8 cellular contexts compared by ENCODE assay signal in the genomic region with DNA sequence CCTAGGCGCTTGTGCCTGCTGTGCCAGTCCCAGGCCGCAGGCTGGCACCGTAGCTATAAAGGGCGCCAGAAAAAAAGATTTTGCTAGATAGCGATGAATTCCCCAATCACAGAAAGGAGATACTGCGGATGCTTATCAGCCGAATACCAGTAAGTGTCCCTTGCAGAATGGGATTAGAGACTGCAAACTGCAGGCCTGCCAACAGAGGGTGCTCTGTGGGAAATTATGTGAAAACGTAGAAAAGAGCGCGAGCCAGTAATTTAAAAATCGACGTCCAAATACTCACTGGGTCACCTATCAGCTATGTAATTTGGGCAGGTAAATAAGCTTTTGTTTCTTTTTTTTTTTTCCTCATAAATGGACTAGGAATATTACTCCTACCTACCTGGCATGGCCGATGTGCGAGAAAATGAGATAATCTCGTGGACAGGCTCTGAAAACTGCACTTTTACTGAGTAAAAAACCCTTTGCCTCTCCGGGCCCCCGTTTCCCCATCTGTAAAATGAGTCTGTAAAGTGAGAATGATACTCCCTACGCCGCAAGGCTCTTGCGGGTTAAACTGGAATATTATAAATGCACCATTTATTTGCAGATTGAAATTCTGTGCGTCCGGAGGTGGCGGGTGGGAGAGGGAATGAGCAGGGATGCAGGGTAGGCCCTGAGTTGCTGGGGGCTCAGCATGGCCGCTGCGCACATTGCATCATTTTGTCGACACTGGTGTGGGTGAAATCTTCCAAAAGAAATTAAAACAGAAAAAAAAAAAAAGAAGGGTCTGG. TPM values are rescaled to one million over a fixed set of nuclear protein-coding genes. Genes with fewer than 3 reads are reported as not detected.
DNase-seq lines count a peak whose midpoint lies in the region; ATAC-seq and TF ChIP-seq lines count a peak whose summit lies in the region.

No MANE protein-coding gene starts in this region.

- TF ChIP-seq CTCF in OCI-LY7 (conservative IDR thresholded peaks at IDR 0.05; ENCODE audit: low read length) (peak; percentile 99), esophagus muscularis mucosa (IDR thresholded peaks at IDR 0.05) (peak; percentile 84 to 88 (median 86))

- intact Hi-C loops in OCI-LY7 (cut with micrococcal nuclease; ENCODE audit: unreplicated experiment) = loop anchor here (1.0 to 2.0 kb wide), 5 partner anchors 41 to 464 kb away; a partner anchor contains a TSS
- intact Hi-C loops in esophagus muscularis mucosa (cut with DNase I) = loop anchor here (1.0 kb wide), 1 partner anchor 41 kb away; a partner anchor contains a TSS

- 7% methylated on average over 26 of the region's 26 CpGs for WGBS in esophagus muscularis mucosa

- DNase-seq in AG20443 (ENCODE audit: low spot score) = peak; percentile 73
- DNase-seq in HuH-7.5 (ENCODE audit: low spot score) = peak; percentile 58
- peak; percentile 88 for DNase-seq in OCI-LY7 (ENCODE audit: low spot score)
- DNase-seq in activated T-cell treated with anti-CD3 and anti-CD28 coated beads, Interleukin-2, amount 50 U/mL, for 1 hour = peak; percentile 71
- no peak for DNase-seq in esophagus muscularis mucosa (ENCODE audit: extremely low spot score)
- peak; percentile 60 for DNase-seq in naive B cell
- peak; percentile 73 for DNase-seq in stimulated activated naive CD8-positive, alpha-beta T cell treated with anti-CD3 and anti-CD28 coated beads, Interleukin-15, Interleukin-2, amounts not matched to agents 100 U/mL and 50 U/mL, for 24 hours

- peaks cover 11 to 26% (median 19%) of the 10 kb centered on the region in 3 donors for H3K4me1 Mint-ChIP-seq in naive B cell

- no peaks in the 10 kb centered on the region for H3K9me3 ChIP-seq in OCI-LY7 (ENCODE audit: low read length)
- no peaks in the 10 kb centered on the region for H3K9me3 ChIP-seq in esophagus muscularis mucosa

- peaks cover 0 to 2% of the 10 kb centered on the region in 2 donors for H3K36me3 Mint-ChIP-seq in naive B cell

- no peaks in the 10 kb centered on the region for H3K9me3 Mint-ChIP-seq in naive B cell

- ATAC-seq in GM19035 (IDR thresholded peaks at IDR 0.05; ENCODE audit: unreplicated experiment) = peak; percentile 34
- peak; percentile 10 to 24 for ATAC-seq in naive B cell (ENCODE audit: low read depth in 2 of 2)
- peak; percentile 42 for ATAC-seq in stimulated activated naive CD8-positive, alpha-beta T cell treated with anti-CD3 and anti-CD28 coated beads, Interleukin-15, Interleukin-2, amounts not matched to agents 100 U/mL and 50 U/mL, for 24 hours

- H3K27me3 ChIP-seq in esophagus muscularis mucosa = no peaks in the 10 kb centered on the region

- peaks cover 23% of the 10 kb centered on the region for H3K79me2 ChIP-seq in OCI-LY7 (ENCODE audit: insufficient read depth, low read depth, low read length)

- no peaks in the 10 kb centered on the region for H3K9me2 ChIP-seq in OCI-LY7 (ENCODE audit: insufficient read depth, low read length)

- peak overlapping the region in 3 of 6 donors; percentile 49 to 95 (median 63) for H3K27ac Mint-ChIP-seq in naive B cell

- peaks cover 17% of the 10 kb centered on the region for H3K4me1 ChIP-seq in OCI-LY7 (ENCODE audit: insufficient read depth, low read length, poor library complexity, severe bottlenecking)
- peaks cover 15 to 45% (median 31%) of the 10 kb centered on the region in 4 donors for H3K4me1 ChIP-seq in esophagus muscularis mucosa

- H3K4me3 Mint-ChIP-seq in naive B cell = peak overlapping the region; percentile 90 to 96 (median 95)

- H3K27me3 Mint-ChIP-seq in naive B cell = no peaks in the 10 kb centered on the region

- CTCF ChIA-PET in OCI-LY7 (lab: Charles Lee; ENCODE audit: unreplicated experiment) = interaction anchor here (0.8 to 2.0 kb wide), 3 partner anchors 11 to 466 kb away, joined by 3 to 7 read pairs (median 7); no protein-coding TSS in a partner anchor

- TSS peak; percentile 74 for BruUV-seq in OCI-LY7 (replicated peaks; lab: Mats Ljungman, UMichigan)

- H3K36me3 ChIP-seq in OCI-LY7 (ENCODE audit: insufficient read depth, low read length) = peaks cover 12% of the 10 kb centered on the region
- peaks cover 0 to 8% (median 4%) of the 10 kb centered on the region in 4 donors for H3K36me3 ChIP-seq in esophagus muscularis mucosa

- no peak for TF ChIP-seq POLR2A in esophagus muscularis mucosa (IDR thresholded peaks at IDR 0.05; ENCODE audit: low read depth)

- peak overlapping the region; percentile 83 for H3K27ac ChIP-seq in OCI-LY7 (ENCODE audit: low read depth, low read length, poor library complexity, severe bottlenecking)
- peak overlapping the region; percentile 80 to 93 (median 90) for H3K27ac ChIP-seq in esophagus muscularis mucosa (replicated peaks in 1 of 4)

- H3K4me2 ChIP-seq in OCI-LY7 (ENCODE audit: low read length) = peak overlapping the region; percentile 89

- POLR2A ChIA-PET in OCI-LY7 (lab: Charles Lee) = interaction anchor here (0.7 to 3.4 kb wide), 8 partner anchors 11 to 464 kb away, joined by 3 to 14 read pairs (median 3); a partner anchor contains a TSS

- TF ChIP-seq EP300 in esophagus muscularis mucosa (IDR thresholded peaks at IDR 0.05) = no peak

- H2AFZ ChIP-seq in OCI-LY7 (ENCODE audit: low read length) = peak overlapping the region; percentile 67; the same call in 1 of the 2 replicates

- no peaks in the 10 kb centered on the region for H4K20me1 ChIP-seq in OCI-LY7 (ENCODE audit: insufficient read depth, low read length)

- H3K4me3 ChIP-seq in OCI-LY7 (ENCODE audit: low read depth, low read length, poor library complexity, severe bottlenecking) = peak overlapping the region; percentile 78
- peak overlapping the region; percentile 82 to 99 (median 92) for H3K4me3 ChIP-seq in esophagus muscularis mucosa

RNA-seq across cellular contexts. Expression of a gene that starts 1.2 kb away (rescaled TPM):
- total RNA-seq in OCI-LY7 (2014; rRNA removed; shearing (Covaris generic)) = 19.8 and 38.3 TPM in 2 replicates
- 44.1 and 47.5 TPM in 2 replicates for total RNA-seq in OCI-LY7 (2022)
- total RNA-seq in esophagus muscularis mucosa = 10 to 100 TPM; 19.1 to 36.5 (median 27.3) TPM
- polyA plus RNA-seq in naive B cell (ENCODE audit: low read depth in 6 of 6) = 10 to 100 TPM in 4 of 6 donors, 1 to 10 TPM in 2; 3.9 to 19.9 (median 14.9) TPM

RNA-seq across cellular contexts. Expression of a gene that starts 26.8 kb away (rescaled TPM):
- not detected in 2 replicates for total RNA-seq in OCI-LY7 (2014; rRNA removed; shearing (Covaris generic))
- total RNA-seq in OCI-LY7 (2022) (not detected in 2 replicates), esophagus muscularis mucosa (1 to 10 TPM in 3 of 4 donors, under 1 TPM in 1; 0.42 to 2.0 (median 1.7) TPM)
- under 1 TPM in 1 of 6 donors, not detected in 5; 0.08 TPM for polyA plus RNA-seq in naive B cell (ENCODE audit: low read depth in 6 of 6)
